In the genomic region with DNA sequence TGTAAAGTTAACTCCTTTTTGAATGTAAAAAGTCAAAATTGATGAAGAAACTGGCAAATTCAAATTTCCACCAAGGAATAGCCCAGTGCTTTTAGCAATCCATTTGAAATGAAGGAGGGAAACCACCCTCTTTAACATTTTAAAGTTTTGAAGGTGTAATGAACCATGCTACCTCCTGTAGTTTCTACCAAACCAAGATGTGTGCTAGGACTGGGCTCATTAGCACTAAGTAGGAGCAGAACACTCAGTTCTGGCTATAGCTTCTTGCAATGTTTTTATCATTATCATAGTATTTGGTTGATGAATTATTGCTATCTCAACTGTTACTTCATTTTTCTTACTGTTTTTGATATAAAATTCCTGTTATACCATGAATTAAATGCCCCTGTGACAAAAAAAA, we compare ENCODE assay signal across 1 cellular context.
TF ChIP-seq lines count a peak whose summit lies in the region.

No MANE protein-coding gene starts in this region.

TF ChIP-seq in GM23338, 12 proteins besides CTCF, POLR2A, EP300 and RAD21 (continued from another document):
- TF ChIP-seq, protein P1, sequence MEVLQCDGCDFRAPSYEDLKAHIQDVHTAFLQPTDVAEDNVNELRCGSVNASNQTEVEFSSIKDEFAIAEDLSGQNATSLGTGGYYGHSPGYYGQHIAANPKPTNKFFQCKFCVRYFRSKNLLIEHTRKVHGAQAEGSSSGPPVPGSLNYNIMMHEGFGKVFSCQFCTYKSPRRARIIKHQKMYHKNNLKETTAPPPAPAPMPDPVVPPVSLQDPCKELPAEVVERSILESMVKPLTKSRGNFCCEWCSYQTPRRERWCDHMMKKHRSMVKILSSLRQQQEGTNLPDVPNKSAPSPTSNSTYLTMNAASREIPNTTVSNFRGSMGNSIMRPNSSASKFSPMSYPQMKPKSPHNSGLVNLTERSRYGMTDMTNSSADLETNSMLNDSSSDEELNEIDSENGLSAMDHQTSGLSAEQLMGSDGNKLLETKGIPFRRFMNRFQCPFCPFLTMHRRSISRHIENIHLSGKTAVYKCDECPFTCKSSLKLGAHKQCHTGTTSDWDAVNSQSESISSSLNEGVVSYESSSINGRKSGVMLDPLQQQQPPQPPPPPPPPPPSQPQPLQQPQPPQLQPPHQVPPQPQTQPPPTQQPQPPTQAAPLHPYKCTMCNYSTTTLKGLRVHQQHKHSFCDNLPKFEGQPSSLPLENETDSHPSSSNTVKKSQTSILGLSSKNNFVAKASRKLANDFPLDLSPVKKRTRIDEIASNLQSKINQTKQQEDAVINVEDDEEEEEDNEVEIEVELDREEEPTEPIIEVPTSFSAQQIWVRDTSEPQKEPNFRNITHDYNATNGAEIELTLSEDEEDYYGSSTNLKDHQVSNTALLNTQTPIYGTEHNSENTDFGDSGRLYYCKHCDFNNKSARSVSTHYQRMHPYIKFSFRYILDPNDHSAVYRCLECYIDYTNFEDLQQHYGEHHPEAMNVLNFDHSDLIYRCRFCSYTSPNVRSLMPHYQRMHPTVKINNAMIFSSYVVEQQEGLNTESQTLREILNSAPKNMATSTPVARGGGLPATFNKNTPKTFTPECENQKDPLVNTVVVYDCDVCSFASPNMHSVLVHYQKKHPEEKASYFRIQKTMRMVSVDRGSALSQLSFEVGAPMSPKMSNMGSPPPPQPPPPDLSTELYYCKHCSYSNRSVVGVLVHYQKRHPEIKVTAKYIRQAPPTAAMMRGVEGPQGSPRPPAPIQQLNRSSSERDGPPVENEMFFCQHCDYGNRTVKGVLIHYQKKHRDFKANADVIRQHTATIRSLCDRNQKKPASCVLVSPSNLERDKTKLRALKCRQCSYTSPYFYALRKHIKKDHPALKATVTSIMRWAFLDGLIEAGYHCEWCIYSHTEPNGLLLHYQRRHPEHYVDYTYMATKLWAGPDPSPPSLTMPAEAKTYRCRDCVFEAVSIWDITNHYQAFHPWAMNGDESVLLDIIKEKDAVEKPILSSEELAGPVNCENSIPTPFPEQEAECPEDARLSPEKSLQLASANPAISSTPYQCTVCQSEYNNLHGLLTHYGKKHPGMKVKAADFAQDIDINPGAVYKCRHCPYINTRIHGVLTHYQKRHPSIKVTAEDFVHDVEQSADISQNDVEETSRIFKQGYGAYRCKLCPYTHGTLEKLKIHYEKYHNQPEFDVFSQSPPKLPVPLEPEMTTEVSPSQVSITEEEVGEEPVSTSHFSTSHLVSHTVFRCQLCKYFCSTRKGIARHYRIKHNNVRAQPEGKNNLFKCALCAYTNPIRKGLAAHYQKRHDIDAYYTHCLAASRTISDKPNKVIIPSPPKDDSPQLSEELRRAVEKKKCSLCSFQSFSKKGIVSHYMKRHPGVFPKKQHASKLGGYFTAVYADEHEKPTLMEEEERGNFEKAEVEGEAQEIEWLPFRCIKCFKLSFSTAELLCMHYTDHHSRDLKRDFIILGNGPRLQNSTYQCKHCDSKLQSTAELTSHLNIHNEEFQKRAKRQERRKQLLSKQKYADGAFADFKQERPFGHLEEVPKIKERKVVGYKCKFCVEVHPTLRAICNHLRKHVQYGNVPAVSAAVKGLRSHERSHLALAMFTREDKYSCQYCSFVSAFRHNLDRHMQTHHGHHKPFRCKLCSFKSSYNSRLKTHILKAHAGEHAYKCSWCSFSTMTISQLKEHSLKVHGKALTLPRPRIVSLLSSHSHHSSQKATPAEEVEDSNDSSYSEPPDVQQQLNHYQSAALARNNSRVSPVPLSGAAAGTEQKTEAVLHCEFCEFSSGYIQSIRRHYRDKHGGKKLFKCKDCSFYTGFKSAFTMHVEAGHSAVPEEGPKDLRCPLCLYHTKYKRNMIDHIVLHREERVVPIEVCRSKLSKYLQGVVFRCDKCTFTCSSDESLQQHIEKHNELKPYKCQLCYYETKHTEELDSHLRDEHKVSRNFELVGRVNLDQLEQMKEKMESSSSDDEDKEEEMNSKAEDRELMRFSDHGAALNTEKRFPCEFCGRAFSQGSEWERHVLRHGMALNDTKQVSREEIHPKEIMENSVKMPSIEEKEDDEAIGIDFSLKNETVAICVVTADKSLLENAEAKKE (CRISPR knock-in tag; IDR thresholded peaks at IDR 0.05), result no peak
- TF ChIP-seq EZH2 (IDR thresholded peaks at IDR 0.05; ENCODE audit: low read depth, unreplicated experiment), result no peak
